1 cellular context compared by ENCODE assay signal in the genomic region with DNA sequence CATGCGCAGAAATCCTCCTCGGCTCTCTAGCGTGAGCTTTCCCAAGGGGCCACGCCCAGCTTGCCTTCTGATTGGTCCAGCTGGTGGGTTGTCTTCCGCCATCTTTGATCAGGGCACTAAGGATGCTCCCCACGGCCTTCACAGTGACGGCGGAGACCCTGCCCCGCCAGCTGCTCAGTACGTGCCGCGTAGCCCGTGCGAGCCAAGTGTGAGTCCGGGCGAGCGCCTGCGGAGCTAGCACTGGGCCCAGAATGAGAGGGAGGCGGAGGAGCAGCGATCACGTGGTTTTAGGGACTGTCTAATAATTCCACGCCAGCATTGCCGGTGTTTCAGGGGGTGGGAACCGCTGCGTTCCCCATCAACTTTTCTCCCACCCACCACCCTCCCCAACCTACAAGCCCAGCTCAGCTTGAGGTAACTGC.
TF ChIP-seq lines count a peak whose summit lies in the region.

No MANE protein-coding gene starts in this region.

TF ChIP-seq in K562, 482 proteins besides CTCF, POLR2A, EP300 and RAD21 (continued from another document):
- TF ChIP-seq CCNT2 (IDR thresholded peaks at IDR 0.05; ENCODE audit: borderline replicate concordance, extremely low read depth, insufficient read length, low read depth, low read length) (peak; percentile 67), ZNF23 (CRISPR knock-in tag; IDR thresholded peaks at IDR 0.05) (no peak), C11orf30 (IDR thresholded peaks at IDR 0.05; ENCODE audit: low read depth) (no peak), FOXK1 (CRISPR knock-in tag; IDR thresholded peaks at IDR 0.05; ENCODE audit: borderline replicate concordance) (no peak), PTRF (tag; IDR thresholded peaks at IDR 0.05) (no peak), XRCC3 (IDR thresholded peaks at IDR 0.05) (no peak), SLC30A9 (CRISPR knock-in tag; IDR thresholded peaks at IDR 0.05) (no peak), CHCHD3 (CRISPR knock-in tag; IDR thresholded peaks at IDR 0.05) (no peak), EHMT2 (IDR thresholded peaks at IDR 0.05) (no peak), FOXA1 (IDR thresholded peaks at IDR 0.05; ENCODE audit: borderline replicate concordance) (no peak), ZNF197 (CRISPR knock-in tag; IDR thresholded peaks at IDR 0.05; ENCODE audit: low read depth) (no peak), SAFB (IDR thresholded peaks at IDR 0.05; ENCODE audit: borderline replicate concordance, low read depth, low read length) (no peak), ZNF644 (tag; IDR thresholded peaks at IDR 0.05; ENCODE audit: low read depth) (no peak), MYC (IDR thresholded peaks at IDR 0.05; ENCODE audit: low read depth, low read length) (peak; percentile 60; the same call in 1 of the 2 replicates), MYC (CRISPR knock-in tag; IDR thresholded peaks at IDR 0.05; ENCODE audit: borderline replicate concordance, low read depth) (no peak), ZNF282 (CRISPR knock-in tag; IDR thresholded peaks at IDR 0.05) (no peak), JUN (IDR thresholded peaks at IDR 0.05; ENCODE audit: borderline replicate concordance, low read depth, low read length) (no peak; the same call in 1 of the 2 replicates), JUN (CRISPR knock-in tag; IDR thresholded peaks at IDR 0.05; ENCODE audit: borderline replicate concordance) (no peak), DDX20 (tag; IDR thresholded peaks at IDR 0.05; ENCODE audit: low read depth) (no peak), HEY1 (CRISPR knock-in tag; IDR thresholded peaks at IDR 0.05; ENCODE audit: borderline replicate concordance) (no peak)
- TF ChIP-seq, protein P1, sequence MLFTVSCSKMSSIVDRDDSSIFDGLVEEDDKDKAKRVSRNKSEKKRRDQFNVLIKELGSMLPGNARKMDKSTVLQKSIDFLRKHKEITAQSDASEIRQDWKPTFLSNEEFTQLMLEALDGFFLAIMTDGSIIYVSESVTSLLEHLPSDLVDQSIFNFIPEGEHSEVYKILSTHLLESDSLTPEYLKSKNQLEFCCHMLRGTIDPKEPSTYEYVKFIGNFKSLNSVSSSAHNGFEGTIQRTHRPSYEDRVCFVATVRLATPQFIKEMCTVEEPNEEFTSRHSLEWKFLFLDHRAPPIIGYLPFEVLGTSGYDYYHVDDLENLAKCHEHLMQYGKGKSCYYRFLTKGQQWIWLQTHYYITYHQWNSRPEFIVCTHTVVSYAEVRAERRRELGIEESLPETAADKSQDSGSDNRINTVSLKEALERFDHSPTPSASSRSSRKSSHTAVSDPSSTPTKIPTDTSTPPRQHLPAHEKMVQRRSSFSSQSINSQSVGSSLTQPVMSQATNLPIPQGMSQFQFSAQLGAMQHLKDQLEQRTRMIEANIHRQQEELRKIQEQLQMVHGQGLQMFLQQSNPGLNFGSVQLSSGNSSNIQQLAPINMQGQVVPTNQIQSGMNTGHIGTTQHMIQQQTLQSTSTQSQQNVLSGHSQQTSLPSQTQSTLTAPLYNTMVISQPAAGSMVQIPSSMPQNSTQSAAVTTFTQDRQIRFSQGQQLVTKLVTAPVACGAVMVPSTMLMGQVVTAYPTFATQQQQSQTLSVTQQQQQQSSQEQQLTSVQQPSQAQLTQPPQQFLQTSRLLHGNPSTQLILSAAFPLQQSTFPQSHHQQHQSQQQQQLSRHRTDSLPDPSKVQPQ (CRISPR knock-in tag; IDR thresholded peaks at IDR 0.05; ENCODE audit: borderline replicate concordance), result no peak
- TF ChIP-seq, protein P2, sequence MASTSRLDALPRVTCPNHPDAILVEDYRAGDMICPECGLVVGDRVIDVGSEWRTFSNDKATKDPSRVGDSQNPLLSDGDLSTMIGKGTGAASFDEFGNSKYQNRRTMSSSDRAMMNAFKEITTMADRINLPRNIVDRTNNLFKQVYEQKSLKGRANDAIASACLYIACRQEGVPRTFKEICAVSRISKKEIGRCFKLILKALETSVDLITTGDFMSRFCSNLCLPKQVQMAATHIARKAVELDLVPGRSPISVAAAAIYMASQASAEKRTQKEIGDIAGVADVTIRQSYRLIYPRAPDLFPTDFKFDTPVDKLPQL (IDR thresholded peaks at IDR 0.05; ENCODE audit: extremely low read depth, insufficient read length), result no peak
- TF ChIP-seq, protein P3, sequence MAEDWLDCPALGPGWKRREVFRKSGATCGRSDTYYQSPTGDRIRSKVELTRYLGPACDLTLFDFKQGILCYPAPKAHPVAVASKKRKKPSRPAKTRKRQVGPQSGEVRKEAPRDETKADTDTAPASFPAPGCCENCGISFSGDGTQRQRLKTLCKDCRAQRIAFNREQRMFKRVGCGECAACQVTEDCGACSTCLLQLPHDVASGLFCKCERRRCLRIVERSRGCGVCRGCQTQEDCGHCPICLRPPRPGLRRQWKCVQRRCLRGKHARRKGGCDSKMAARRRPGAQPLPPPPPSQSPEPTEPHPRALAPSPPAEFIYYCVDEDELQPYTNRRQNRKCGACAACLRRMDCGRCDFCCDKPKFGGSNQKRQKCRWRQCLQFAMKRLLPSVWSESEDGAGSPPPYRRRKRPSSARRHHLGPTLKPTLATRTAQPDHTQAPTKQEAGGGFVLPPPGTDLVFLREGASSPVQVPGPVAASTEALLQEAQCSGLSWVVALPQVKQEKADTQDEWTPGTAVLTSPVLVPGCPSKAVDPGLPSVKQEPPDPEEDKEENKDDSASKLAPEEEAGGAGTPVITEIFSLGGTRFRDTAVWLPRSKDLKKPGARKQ (CRISPR knock-in tag; IDR thresholded peaks at IDR 0.05), result no peak
- TF ChIP-seq, protein P4, sequence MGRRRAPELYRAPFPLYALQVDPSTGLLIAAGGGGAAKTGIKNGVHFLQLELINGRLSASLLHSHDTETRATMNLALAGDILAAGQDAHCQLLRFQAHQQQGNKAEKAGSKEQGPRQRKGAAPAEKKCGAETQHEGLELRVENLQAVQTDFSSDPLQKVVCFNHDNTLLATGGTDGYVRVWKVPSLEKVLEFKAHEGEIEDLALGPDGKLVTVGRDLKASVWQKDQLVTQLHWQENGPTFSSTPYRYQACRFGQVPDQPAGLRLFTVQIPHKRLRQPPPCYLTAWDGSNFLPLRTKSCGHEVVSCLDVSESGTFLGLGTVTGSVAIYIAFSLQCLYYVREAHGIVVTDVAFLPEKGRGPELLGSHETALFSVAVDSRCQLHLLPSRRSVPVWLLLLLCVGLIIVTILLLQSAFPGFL (CRISPR knock-in tag; IDR thresholded peaks at IDR 0.05), result no peak
- TF ChIP-seq, protein P5, sequence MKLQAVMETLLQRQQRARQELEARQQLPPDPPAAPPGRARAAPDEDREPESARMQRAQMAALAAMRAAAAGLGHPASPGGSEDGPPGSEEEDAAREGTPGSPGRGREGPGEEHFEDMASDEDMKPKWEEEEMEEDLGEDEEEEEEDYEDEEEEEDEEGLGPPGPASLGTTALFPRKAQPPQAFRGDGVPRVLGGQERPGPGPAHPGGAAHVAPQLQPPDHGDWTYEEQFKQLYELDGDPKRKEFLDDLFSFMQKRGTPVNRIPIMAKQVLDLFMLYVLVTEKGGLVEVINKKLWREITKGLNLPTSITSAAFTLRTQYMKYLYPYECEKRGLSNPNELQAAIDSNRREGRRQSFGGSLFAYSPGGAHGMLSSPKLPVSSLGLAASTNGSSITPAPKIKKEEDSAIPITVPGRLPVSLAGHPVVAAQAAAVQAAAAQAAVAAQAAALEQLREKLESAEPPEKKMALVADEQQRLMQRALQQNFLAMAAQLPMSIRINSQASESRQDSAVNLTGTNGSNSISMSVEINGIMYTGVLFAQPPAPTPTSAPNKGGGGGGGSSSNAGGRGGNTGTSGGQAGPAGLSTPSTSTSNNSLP (IDR thresholded peaks at IDR 0.05; ENCODE audit: borderline replicate concordance, low read depth, low read length), result no peak
- TF ChIP-seq, protein P6, sequence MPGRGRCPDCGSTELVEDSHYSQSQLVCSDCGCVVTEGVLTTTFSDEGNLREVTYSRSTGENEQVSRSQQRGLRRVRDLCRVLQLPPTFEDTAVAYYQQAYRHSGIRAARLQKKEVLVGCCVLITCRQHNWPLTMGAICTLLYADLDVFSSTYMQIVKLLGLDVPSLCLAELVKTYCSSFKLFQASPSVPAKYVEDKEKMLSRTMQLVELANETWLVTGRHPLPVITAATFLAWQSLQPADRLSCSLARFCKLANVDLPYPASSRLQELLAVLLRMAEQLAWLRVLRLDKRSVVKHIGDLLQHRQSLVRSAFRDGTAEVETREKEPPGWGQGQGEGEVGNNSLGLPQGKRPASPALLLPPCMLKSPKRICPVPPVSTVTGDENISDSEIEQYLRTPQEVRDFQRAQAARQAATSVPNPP (IDR thresholded peaks at IDR 0.05; ENCODE audit: borderline replicate concordance, insufficient read depth, insufficient read length), result no peak
- TF ChIP-seq, protein P7, sequence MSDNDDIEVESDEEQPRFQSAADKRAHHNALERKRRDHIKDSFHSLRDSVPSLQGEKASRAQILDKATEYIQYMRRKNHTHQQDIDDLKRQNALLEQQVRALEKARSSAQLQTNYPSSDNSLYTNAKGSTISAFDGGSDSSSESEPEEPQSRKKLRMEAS (CRISPR knock-in tag; IDR thresholded peaks at IDR 0.05), result peak; percentile 95
